Comparison of ENCODE assay signal across 1 cellular context in the genomic region with DNA sequence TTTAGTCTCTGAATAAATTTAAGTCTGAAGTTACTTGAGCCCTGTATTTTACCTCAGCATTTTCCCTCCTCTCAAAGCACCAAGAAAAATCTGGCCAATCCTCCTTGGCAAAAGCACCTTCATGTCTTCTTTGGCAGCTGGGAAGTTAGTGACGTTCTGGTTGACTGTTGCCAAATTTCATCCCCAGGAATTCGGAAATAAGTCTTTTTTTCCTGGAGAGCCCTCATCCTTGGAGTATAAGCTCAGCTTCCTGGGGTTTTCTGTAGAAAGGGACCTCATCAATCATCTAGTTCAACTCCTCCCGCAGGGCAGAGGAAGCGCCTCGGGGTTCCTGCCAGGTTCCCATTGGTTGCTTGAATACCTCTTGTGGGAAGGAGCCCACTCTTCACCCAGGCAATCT.
TF ChIP-seq lines count a peak whose summit lies in the region.

No MANE protein-coding gene starts in this region.

TF ChIP-seq in IMR-90, 13 proteins besides CTCF, POLR2A, EP300 and RAD21 (continued from another document):
- TF ChIP-seq, protein P1, sequence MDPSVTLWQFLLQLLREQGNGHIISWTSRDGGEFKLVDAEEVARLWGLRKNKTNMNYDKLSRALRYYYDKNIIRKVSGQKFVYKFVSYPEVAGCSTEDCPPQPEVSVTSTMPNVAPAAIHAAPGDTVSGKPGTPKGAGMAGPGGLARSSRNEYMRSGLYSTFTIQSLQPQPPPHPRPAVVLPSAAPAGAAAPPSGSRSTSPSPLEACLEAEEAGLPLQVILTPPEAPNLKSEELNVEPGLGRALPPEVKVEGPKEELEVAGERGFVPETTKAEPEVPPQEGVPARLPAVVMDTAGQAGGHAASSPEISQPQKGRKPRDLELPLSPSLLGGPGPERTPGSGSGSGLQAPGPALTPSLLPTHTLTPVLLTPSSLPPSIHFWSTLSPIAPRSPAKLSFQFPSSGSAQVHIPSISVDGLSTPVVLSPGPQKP (IDR thresholded peaks at IDR 0.05; ENCODE audit: borderline replicate concordance, low read depth, low read length): no peak
- TF ChIP-seq CHD1 (IDR thresholded peaks at IDR 0.05; ENCODE audit: low read depth, low read length) (no peak), BHLHE40 (IDR thresholded peaks at IDR 0.05; ENCODE audit: low read depth, low read length) (no peak), MAFK (IDR thresholded peaks at IDR 0.05; ENCODE audit: low read depth, low read length) (no peak), NFE2L2 (IDR thresholded peaks at IDR 0.05; ENCODE audit: low read depth, low read length) (no peak), SMC3 (IDR thresholded peaks at IDR 0.05; ENCODE audit: low read depth, low read length) (no peak), MXI1 (IDR thresholded peaks at IDR 0.05; ENCODE audit: borderline replicate concordance, low read depth, low read length) (no peak), USF2 (IDR thresholded peaks at IDR 0.05; ENCODE audit: low read depth, low read length) (no peak), MAZ (IDR thresholded peaks at IDR 0.05; ENCODE audit: borderline replicate concordance, low read depth, low read length) (no peak)
